Comparison of ENCODE assay signal across 28 cellular contexts in the genomic region with DNA sequence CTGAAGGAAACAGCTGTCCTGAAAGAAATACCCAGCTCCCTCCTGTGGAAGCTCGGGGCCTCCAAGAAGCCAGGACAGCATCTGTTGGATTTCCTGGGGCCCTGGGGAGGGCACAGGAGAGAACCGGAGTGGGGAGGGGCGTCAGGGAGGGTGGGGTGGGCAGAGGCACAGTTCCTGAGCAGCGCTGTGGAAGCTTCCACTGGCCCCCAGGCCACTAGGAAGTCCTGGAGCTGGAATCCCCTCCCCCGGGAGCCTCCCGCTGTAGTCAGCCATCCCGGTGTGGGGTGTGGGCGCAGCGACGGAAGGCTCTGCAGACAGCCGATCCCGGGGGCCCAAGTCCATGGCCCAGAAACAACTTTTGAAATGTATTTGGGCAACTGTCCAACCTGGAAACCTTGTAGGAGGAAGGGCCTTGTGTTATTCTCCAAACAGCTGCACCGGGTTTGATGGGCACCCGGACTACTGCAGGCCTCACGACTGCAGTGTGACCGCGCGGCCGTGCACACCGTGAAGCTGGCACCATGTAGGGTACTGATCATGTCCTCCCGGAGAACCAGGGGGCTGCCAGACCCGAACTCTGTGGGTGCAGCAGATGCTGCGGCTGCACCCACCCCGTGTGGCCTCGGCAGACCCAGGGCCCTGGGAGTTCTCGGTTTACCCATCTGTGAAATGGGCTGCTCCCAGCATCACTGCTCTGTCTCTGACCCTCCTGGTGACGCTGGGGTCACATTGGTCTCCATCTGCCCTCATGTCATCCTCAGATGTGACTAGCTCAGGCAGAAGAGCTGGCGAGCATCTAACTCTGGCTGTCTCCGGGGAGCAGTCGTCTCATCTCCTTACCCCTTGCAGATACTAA.
DNase-seq lines count a peak whose midpoint lies in the region; ATAC-seq and TF ChIP-seq lines count a peak whose summit lies in the region.
"Had no signal": no experiment of that assay in that cellular context is flagged by ENCODE, and none has a peak within 500 bp of the region (broad histone marks: within the 10 kb centered on the region; RNA-seq: fewer than 3 reads in every experiment).

No MANE protein-coding gene starts in this region.

- H3K27me3 Mint-ChIP-seq in GM23338 (ENCODE audit: insufficient read depth, low read depth, poor library complexity), result peaks cover 9% of the 10 kb centered on the region
- H3K27me3 Mint-ChIP-seq: activated CD4-positive, alpha-beta memory T cell treated with anti-CD3 and anti-CD28 coated beads for 36 hours had no signal

- H3K18ac ChIP-seq in mesendoderm (ENCODE audit: low read length), result no peak overlapping the region

- no peaks in the 10 kb centered on the region for H3K36me3 Mint-ChIP-seq in GM23338 (ENCODE audit: low read depth)
- H3K36me3 Mint-ChIP-seq: activated CD4-positive, alpha-beta memory T cell treated with anti-CD3 and anti-CD28 coated beads for 36 hours; activated naive CD8-positive, alpha-beta T cell; memory B cell; T-cell; type B pancreatic cell had no signal

- H3K9me2 ChIP-seq in GM23338 (ENCODE audit: insufficient read depth), result no peaks in the 10 kb centered on the region

- ATAC-seq in GM23338 (peak; percentile 70), HG02970 (IDR thresholded peaks at IDR 0.05; ENCODE audit: low FRiP score, unreplicated experiment) (no peak)
- ATAC-seq: GM12878, left lobe of liver, T-cell had no signal

- H3K4me2 ChIP-seq in GM23338 (peak overlapping the region; percentile 74), mesendoderm (ENCODE audit: low read length) (no peak overlapping the region)

- no peak overlapping the region for H3K9ac ChIP-seq in mesendoderm (ENCODE audit: low read length)

- H3K4me3 ChIP-seq in GM23338, result peak overlapping the region; percentile 37; the same call in 1 of the 2 replicates
- H3K4me3 ChIP-seq in SJCRH30, result peak overlapping the region; percentile 9; the same call in 1 of the 2 replicates
- H3K4me3 ChIP-seq in mesendoderm (ENCODE audit: low read length), result no peak overlapping the region
- H3K4me3 ChIP-seq in spleen, result no peak overlapping the region
- H3K4me3 ChIP-seq: GM12878, Peyer's patch had no signal

- peaks cover 3% of the 10 kb centered on the region for H3K4me1 Mint-ChIP-seq in GM23338
- H3K4me1 Mint-ChIP-seq: memory B cell had no signal

- no peak overlapping the region for H3K23ac ChIP-seq in mesendoderm (ENCODE audit: low read length)

- H3K27ac Mint-ChIP-seq in GM23338, result no peak overlapping the region
- H3K27ac Mint-ChIP-seq: activated CD4-positive, alpha-beta memory T cell treated with anti-CD3 and anti-CD28 coated beads for 36 hours; activated naive CD8-positive, alpha-beta T cell; memory B cell; T-cell; type B pancreatic cell had no signal

- H3K56ac ChIP-seq in mesendoderm (ENCODE audit: low read length), result no peak overlapping the region

- H4K20me1 ChIP-seq in GM23338 (replicated peaks; ENCODE audit: insufficient read depth), result no peaks in the 10 kb centered on the region

- no peak overlapping the region for H4K8ac ChIP-seq in mesendoderm (ENCODE audit: low read depth, low read length)

- H3K27me3 ChIP-seq in GM23338 (ENCODE audit: insufficient read depth) (no peaks in the 10 kb centered on the region), SJCRH30 (no peaks in the 10 kb centered on the region), mesendoderm (ENCODE audit: insufficient read depth, low read length, poor library complexity) (no peaks in the 10 kb centered on the region), spleen (replicated peaks in 1 of 7) (peaks cover 0 to 28% (median 0%) of the 10 kb centered on the region in 7 donors)
- H3K27me3 ChIP-seq: Peyer's patch had no signal

- H2BK120ac ChIP-seq in mesendoderm (ENCODE audit: low read depth, low read length), result no peak overlapping the region

- H3K4me3 Mint-ChIP-seq in GM23338, result no peak overlapping the region
- H3K4me3 Mint-ChIP-seq: activated CD4-positive, alpha-beta memory T cell treated with anti-CD3 and anti-CD28 coated beads for 36 hours; activated naive CD8-positive, alpha-beta T cell; memory B cell; T-cell; type B pancreatic cell had no signal

- intact Hi-C loops in spleen (cut with DNase I; ENCODE audit: low total_unique reads), result no loop called here

- H3K4me1 ChIP-seq in GM23338 (ENCODE audit: insufficient read depth), result peaks cover 7% of the 10 kb centered on the region; the same call in 1 of the 2 replicates
- 0 out of 2 replicates have a peak, but pooled peaks cover 2% of the 10 kb centered on the region for H3K4me1 ChIP-seq in SJCRH30
- no peaks in the 10 kb centered on the region for H3K4me1 ChIP-seq in mesendoderm (ENCODE audit: control insufficient read depth, low read depth, low read length)
- no peaks in the 10 kb centered on the region for H3K4me1 ChIP-seq in spleen
- H3K4me1 ChIP-seq: Peyer's patch had no signal

- no peaks in the 10 kb centered on the region for H3K36me3 ChIP-seq in GM23338 (ENCODE audit: insufficient read depth)
- H3K36me3 ChIP-seq in SJCRH30, result no peaks in the 10 kb centered on the region
- no peaks in the 10 kb centered on the region for H3K36me3 ChIP-seq in mesendoderm (ENCODE audit: control insufficient read depth, insufficient read depth, low read length)
- H3K36me3 ChIP-seq in spleen, result no peaks in the 10 kb centered on the region
- H3K36me3 ChIP-seq: Peyer's patch had no signal

- H3F3A ChIP-seq in GM23338 (replicated peaks; ENCODE audit: low read depth), result no peaks in the 10 kb centered on the region

- TF ChIP-seq POLR2A in spleen (IDR thresholded peaks at IDR 0.05), result no peak

- H3K79me2 ChIP-seq in GM23338 (replicated peaks; ENCODE audit: insufficient read depth), result no peaks in the 10 kb centered on the region
- no peaks in the 10 kb centered on the region for H3K79me2 ChIP-seq in mesendoderm (ENCODE audit: control insufficient read depth, insufficient read depth, low read length)

- no peak overlapping the region for H3K4ac ChIP-seq in mesendoderm (ENCODE audit: low read depth, low read length)

- H3K27ac ChIP-seq in GM23338 (ENCODE audit: low read depth), result no peak overlapping the region
- no peak overlapping the region; the same call in 1 of the 2 replicates for H3K27ac ChIP-seq in SJCRH30
- no peak overlapping the region for H3K27ac ChIP-seq in mesendoderm (ENCODE audit: low read depth, low read length)
- H3K27ac ChIP-seq in spleen, result no peak overlapping the region
- H3K27ac ChIP-seq: Peyer's patch had no signal

- TF ChIP-seq CTCF in GM23338 (conservative IDR thresholded peaks at IDR 0.05; ENCODE audit: low read depth in 2 of 2) (no peak), spleen (IDR thresholded peaks at IDR 0.05 in 8 of 11, conservative IDR thresholded peaks at IDR 0.05 in 3 of 11) (no peak)

- H2AK5ac ChIP-seq in mesendoderm (ENCODE audit: low read length), result no peak overlapping the region

- H4K5ac ChIP-seq in mesendoderm (ENCODE audit: low read length), result no peak overlapping the region

- peak overlapping the region; percentile 85 for H2AFZ ChIP-seq in GM23338

- no peak overlapping the region for H2BK5ac ChIP-seq in mesendoderm (ENCODE audit: low read length)

- no peaks in the 10 kb centered on the region for H3K9me3 ChIP-seq in SJCRH30 (replicated peaks)
- H3K9me3 ChIP-seq in spleen, result peaks cover 0 to 10% (median 5%) of the 10 kb centered on the region in 8 donors
- H3K9me3 ChIP-seq: Peyer's patch had no signal

- DNase-seq in GM23338 (ENCODE audit: low spot score), result peak; percentile 37
- peak; percentile 83 to 87 for DNase-seq in SJCRH30
- peak; percentile 19 for DNase-seq in mesendoderm
- peak; percentile 61 for DNase-seq in spleen
- no peak for DNase-seq in activated CD4-positive, alpha-beta T cell treated with anti-CD3 and anti-CD28 coated beads for 4 hours
- no peak for DNase-seq in NCI-H187 treated with DMSO at 0.1 percent for 48 hours (lab: John Stamatoyannopoulos, UW)
- DNase-seq: activated CD4-positive, alpha-beta memory T cell treated with anti-CD3 and anti-CD28 coated beads for 36 hours; activated CD4-positive, CD25-positive, alpha-beta regulatory T cell; activated CD8-positive, alpha-beta memory T cell treated with anti-CD3 and anti-CD28 coated beads, Interleukin-2, amount 50 U/mL, for 4 hours; anterior cingulate cortex; Calu3; effector CD8-positive, alpha-beta T cell; GOT3; IMR-90; NCI-H1048; NCI-H1694 treated with DMSO at 0.1 percent for 48 hours; NCI-H524; occipital lobe; Peyer's patch; stimulated activated CD4-positive, alpha-beta T cell treated with anti-CD3 and anti-CD28 coated beads, Interleukin-2, amount 100 ng/mL, for 48 hours; substantia nigra; T-cell had no signal

- H3K79me1 ChIP-seq in mesendoderm (ENCODE audit: low read length), result no peaks in the 10 kb centered on the region

- no peak overlapping the region for H2BK15ac ChIP-seq in mesendoderm (replicated peaks; ENCODE audit: low read depth)

- no CpG with 5 or more reads among the region's 30 CpGs for WGBS in mesendoderm (ENCODE audit: extremely low coverage, insufficient coverage, low lambda C conversion rate)
- WGBS in spleen, 5 donors, result 45 to 64% (median 54%) methylated on average over 27 to 30 of the region's 30 CpGs

- peaks cover 1% of the 10 kb centered on the region; the same call in 1 of the 3 replicates for H3K9me3 Mint-ChIP-seq in GM23338
- H3K9me3 Mint-ChIP-seq: type B pancreatic cell had no signal

TF ChIP-seq in GM23338, 12 proteins besides CTCF, POLR2A, EP300 and RAD21 (continues in another document):
- TF ChIP-seq ZNF331 (CRISPR knock-in tag; IDR thresholded peaks at IDR 0.05; ENCODE audit: low read depth) (no peak), JUNB (IDR thresholded peaks at IDR 0.05; ENCODE audit: unreplicated experiment) (no peak)
- TF ChIP-seq, protein P1, sequence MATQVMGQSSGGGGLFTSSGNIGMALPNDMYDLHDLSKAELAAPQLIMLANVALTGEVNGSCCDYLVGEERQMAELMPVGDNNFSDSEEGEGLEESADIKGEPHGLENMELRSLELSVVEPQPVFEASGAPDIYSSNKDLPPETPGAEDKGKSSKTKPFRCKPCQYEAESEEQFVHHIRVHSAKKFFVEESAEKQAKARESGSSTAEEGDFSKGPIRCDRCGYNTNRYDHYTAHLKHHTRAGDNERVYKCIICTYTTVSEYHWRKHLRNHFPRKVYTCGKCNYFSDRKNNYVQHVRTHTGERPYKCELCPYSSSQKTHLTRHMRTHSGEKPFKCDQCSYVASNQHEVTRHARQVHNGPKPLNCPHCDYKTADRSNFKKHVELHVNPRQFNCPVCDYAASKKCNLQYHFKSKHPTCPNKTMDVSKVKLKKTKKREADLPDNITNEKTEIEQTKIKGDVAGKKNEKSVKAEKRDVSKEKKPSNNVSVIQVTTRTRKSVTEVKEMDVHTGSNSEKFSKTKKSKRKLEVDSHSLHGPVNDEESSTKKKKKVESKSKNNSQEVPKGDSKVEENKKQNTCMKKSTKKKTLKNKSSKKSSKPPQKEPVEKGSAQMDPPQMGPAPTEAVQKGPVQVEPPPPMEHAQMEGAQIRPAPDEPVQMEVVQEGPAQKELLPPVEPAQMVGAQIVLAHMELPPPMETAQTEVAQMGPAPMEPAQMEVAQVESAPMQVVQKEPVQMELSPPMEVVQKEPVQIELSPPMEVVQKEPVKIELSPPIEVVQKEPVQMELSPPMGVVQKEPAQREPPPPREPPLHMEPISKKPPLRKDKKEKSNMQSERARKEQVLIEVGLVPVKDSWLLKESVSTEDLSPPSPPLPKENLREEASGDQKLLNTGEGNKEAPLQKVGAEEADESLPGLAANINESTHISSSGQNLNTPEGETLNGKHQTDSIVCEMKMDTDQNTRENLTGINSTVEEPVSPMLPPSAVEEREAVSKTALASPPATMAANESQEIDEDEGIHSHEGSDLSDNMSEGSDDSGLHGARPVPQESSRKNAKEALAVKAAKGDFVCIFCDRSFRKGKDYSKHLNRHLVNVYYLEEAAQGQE (IDR thresholded peaks at IDR 0.05; ENCODE audit: unreplicated experiment), result no peak

Comparison
In these comparisons a context has a peak if more than half of its experiments do, and no peak if none do; other contexts are left out.
1. DNase-seq: peak in GM23338 (single experiment), SJCRH30 (2 of 2), mesendoderm (single experiment) and spleen (single experiment); none in activated CD4-positive, alpha-beta T cell treated with anti-CD3 and anti-CD28 coated beads for 4 hours (0 of 2) and NCI-H187 treated with DMSO at 0.1 percent for 48 hours (single experiment).
2. H3K4me3 ChIP-seq: peak in GM23338 (single experiment) and SJCRH30 (single experiment); none in mesendoderm (single experiment) and spleen (0 of 8).